4 cellular contexts compared by ENCODE assay signal in genomic region chrX:135256087-135256684, GRCh38. TPM values are rescaled to one million over a fixed set of nuclear protein-coding genes. Genes with fewer than 3 reads are reported as not detected.
"Had no signal": no experiment of that assay in that cellular context is flagged by ENCODE, and none has a peak within 500 bp of the region (broad histone marks: within the 10 kb centered on the region; RNA-seq: fewer than 3 reads in every experiment).

No MANE protein-coding gene starts in this region.

RNA-seq across cellular contexts. Expression of gene ETDA, which starts 4.3 kb away (rescaled TPM):
- total RNA-seq: GM23338, H1, H9, HT-29 had no signal

RNA-seq across cellular contexts. Expression of gene ETDC, which starts 53.1 kb away (rescaled TPM):
- total RNA-seq: GM23338, H1, H9, HT-29 had no signal
